Comparison of ENCODE assay signal across 24 cellular contexts in the genomic region with DNA sequence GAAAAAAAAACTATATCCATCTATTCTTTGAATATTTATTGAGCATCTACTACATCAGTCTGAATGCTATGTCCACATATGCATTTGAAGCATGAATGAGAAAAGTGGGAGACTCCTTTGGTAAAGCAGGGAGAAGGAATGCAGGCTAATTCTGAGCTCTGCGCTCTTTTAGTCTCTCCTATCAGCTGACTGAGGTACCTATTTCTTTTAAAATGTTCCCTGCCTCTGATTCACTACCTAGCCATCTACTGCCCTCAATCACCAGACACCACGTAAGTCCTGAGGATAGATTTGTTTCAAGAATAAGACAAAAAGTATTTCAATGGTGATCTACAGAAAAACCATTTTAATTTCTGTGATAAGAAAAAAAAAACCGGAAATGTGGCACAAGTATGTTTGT. TPM values are rescaled to one million over a fixed set of nuclear protein-coding genes. Genes with fewer than 3 reads are reported as not detected.
"Had no signal": no experiment of that assay in that cellular context is flagged by ENCODE, and none has a peak within 500 bp of the region (broad histone marks: within the 10 kb centered on the region; RNA-seq: fewer than 3 reads in every experiment).

No MANE protein-coding gene starts in this region.

- ATAC-seq: activated CD8-positive, alpha-beta memory T cell treated with anti-CD3 and anti-CD28 coated beads, Interleukin-2, amount 10 ng/mL, durations not matched to agents 7 days and 5 days; body of pancreas; left cardiac atrium; lower lobe of right lung; stimulated activated naive CD8-positive, alpha-beta T cell treated with anti-CD3 and anti-CD28 coated beads, Interleukin-15, amount 100 ng/mL, for 72 hours; T-cell; upper lobe of right lung had no signal

- H3K36me3 ChIP-seq: lower lobe of right lung, neutrophil, sigmoid colon, upper lobe of right lung had no signal

- H3K9me3 ChIP-seq: body of pancreas, lower lobe of right lung, neutrophil, sigmoid colon, upper lobe of right lung had no signal

- H3K4me3 ChIP-seq: body of pancreas, lower lobe of right lung, sigmoid colon, upper lobe of right lung had no signal

- DNase-seq: activated CD4-positive, alpha-beta T cell treated with anti-CD3 and anti-CD28 coated beads for 1 hour; activated CD4-positive, alpha-beta T cell treated with anti-CD3 and anti-CD28 coated beads, Interleukin-2, amount 50 U/mL, for 48 hours; activated CD8-positive, alpha-beta memory T cell treated with anti-CD3 and anti-CD28 coated beads, Interleukin-2, amount 10 ng/mL, durations not matched to agents 7 days and 5 days; activated naive CD4-positive, alpha-beta T cell treated with anti-CD3 and anti-CD28 coated beads, Interleukin-2, amount 10 ng/mL, durations not matched to agents 7 days and 5 days; activated T-cell treated with anti-CD3 and anti-CD28 coated beads, Interleukin-2, amount 50 U/mL, for 1 hour; body of pancreas; head of caudate nucleus; immature natural killer cell; left cardiac atrium; lower lobe of right lung; naive B cell; sigmoid colon; stimulated activated CD4-positive, alpha-beta T cell treated with anti-CD3 and anti-CD28 coated beads, Interleukin-1b, Interleukin-23, amount 100 ng/mL, for 48 hours; stimulated activated naive CD8-positive, alpha-beta T cell treated with anti-CD3 and anti-CD28 coated beads, Interleukin-15, amount 100 ng/mL, for 72 hours; T-cell; T-helper 9 cell; upper lobe of right lung had no signal

- H3K4me1 ChIP-seq: lower lobe of right lung, parathyroid adenoma, sigmoid colon, upper lobe of right lung had no signal

- H3K27me3 ChIP-seq: body of pancreas, neutrophil, sigmoid colon, upper lobe of right lung had no signal

- H3K27ac ChIP-seq: body of pancreas, epithelial cell of prostate, lower lobe of right lung, neutrophil, parathyroid adenoma, sigmoid colon, upper lobe of right lung had no signal

RNA-seq across cellular contexts. Expression of a gene that starts 3.8 kb away (rescaled TPM):
- total RNA-seq: activated T-helper 2 cell treated with anti-CD3 and anti-CD28 coated beads, Interferon-gamma antibody, Interleukin-2, Interleukin-4, amounts not matched to agents 10 μg/mL and 5 μg/mL and 100 μg/mL, durations not matched to agents 14 hours and 24 hours and 36 hours; fibroblast of lung; frontal cortex; temporal lobe had no signal
- polyA plus RNA-seq: fibroblast of lung had no signal
